Comparison of ENCODE assay signal across 1 cellular context in the genomic region with DNA sequence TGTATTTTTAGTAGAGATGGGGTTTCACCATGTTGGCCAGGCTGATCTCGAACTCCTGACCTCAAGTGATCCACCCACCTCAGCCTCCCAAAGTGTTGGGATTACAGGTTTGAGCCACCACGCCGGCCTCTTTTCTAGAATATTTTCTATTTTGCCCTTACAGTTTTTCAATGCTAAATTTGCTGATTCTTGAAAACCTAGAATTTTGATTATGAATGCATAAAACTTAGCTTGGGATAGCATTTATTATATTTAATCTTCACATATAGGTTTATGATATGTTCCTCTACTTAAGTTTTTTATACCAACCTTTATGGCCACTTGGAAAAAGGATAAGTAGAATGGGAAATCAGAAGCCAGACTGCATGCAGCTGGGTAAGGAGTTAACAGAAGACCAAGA.
TF ChIP-seq lines count a peak whose summit lies in the region.

No MANE protein-coding gene starts in this region.

TF ChIP-seq in neural cell, 6 proteins besides CTCF, POLR2A, EP300 and RAD21 (continued from another document):
- TF ChIP-seq, protein P1, sequence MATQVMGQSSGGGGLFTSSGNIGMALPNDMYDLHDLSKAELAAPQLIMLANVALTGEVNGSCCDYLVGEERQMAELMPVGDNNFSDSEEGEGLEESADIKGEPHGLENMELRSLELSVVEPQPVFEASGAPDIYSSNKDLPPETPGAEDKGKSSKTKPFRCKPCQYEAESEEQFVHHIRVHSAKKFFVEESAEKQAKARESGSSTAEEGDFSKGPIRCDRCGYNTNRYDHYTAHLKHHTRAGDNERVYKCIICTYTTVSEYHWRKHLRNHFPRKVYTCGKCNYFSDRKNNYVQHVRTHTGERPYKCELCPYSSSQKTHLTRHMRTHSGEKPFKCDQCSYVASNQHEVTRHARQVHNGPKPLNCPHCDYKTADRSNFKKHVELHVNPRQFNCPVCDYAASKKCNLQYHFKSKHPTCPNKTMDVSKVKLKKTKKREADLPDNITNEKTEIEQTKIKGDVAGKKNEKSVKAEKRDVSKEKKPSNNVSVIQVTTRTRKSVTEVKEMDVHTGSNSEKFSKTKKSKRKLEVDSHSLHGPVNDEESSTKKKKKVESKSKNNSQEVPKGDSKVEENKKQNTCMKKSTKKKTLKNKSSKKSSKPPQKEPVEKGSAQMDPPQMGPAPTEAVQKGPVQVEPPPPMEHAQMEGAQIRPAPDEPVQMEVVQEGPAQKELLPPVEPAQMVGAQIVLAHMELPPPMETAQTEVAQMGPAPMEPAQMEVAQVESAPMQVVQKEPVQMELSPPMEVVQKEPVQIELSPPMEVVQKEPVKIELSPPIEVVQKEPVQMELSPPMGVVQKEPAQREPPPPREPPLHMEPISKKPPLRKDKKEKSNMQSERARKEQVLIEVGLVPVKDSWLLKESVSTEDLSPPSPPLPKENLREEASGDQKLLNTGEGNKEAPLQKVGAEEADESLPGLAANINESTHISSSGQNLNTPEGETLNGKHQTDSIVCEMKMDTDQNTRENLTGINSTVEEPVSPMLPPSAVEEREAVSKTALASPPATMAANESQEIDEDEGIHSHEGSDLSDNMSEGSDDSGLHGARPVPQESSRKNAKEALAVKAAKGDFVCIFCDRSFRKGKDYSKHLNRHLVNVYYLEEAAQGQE (IDR thresholded peaks at IDR 0.05; ENCODE audit: borderline replicate concordance), result no peak
